ENCODE assay signal across 2 cellular contexts in genomic region chr1:244699741-244700140, GRCh38.
TF ChIP-seq lines count a peak whose summit lies in the region.

No MANE protein-coding gene starts in this region.

TF ChIP-seq in HEK293, 187 proteins besides CTCF, POLR2A, EP300 and RAD21 (continued from another document):
- TF ChIP-seq TSHZ1 (tag by site-specific recombination; IDR thresholded peaks at IDR 0.05; ENCODE audit: borderline replicate concordance) (no peak), ZEB2 (tag by site-specific recombination; IDR thresholded peaks at IDR 0.05) (no peak), ZBTB7A (tag by site-specific recombination; IDR thresholded peaks at IDR 0.05; ENCODE audit: low read depth) (no peak), SP7 (tag by site-specific recombination; IDR thresholded peaks at IDR 0.05) (no peak), ZNF274 (IDR thresholded peaks at IDR 0.05; ENCODE audit: low read length) (no peak), ZNF274 (tag by site-specific recombination; IDR thresholded peaks at IDR 0.05; ENCODE audit: borderline replicate concordance) (peak; percentile 36; the same call in 1 of the 2 replicates), ZNF362 (tag by site-specific recombination; IDR thresholded peaks at IDR 0.05) (0 out of 2 replicates have a peak, but pooled peaks have one; percentile 1), ZNF18 (tag by site-specific recombination; IDR thresholded peaks at IDR 0.05) (no peak), ZBTB26 (tag by site-specific recombination; optimal IDR thresholded peaks at IDR 0.05) (peak; percentile 11), ZNF558 (tag by site-specific recombination; IDR thresholded peaks at IDR 0.05) (no peak), ZNF624 (tag by site-specific recombination; IDR thresholded peaks at IDR 0.05) (no peak), ZBTB20 (tag by site-specific recombination; IDR thresholded peaks at IDR 0.05) (no peak), ZFP69B (tag by site-specific recombination; IDR thresholded peaks at IDR 0.05) (no peak), BCL11A (tag by site-specific recombination; IDR thresholded peaks at IDR 0.05; ENCODE audit: low read depth) (no peak), WT1 (tag by site-specific recombination; IDR thresholded peaks at IDR 0.05) (no peak), ZNF121 (tag by site-specific recombination; IDR thresholded peaks at IDR 0.05) (no peak)
TF ChIP-seq in HEK293: peak in this region for 3.

TF ChIP-seq in WTC11, 78 proteins besides CTCF, POLR2A, EP300 and RAD21 (continued from another document):
- TF ChIP-seq AR (CRISPR knock-in tag; IDR thresholded peaks at IDR 0.05), result no peak
- TF ChIP-seq TP53 (CRISPR knock-in tag; IDR thresholded peaks at IDR 0.05), result no peak
- TF ChIP-seq IRF2 (CRISPR knock-in tag; IDR thresholded peaks at IDR 0.05; ENCODE audit: borderline replicate concordance, low read depth), result no peak
- no peak for TF ChIP-seq SMAD3 (CRISPR knock-in tag; IDR thresholded peaks at IDR 0.05; ENCODE audit: borderline replicate concordance)
- TF ChIP-seq NFE2L1 (CRISPR knock-in tag; IDR thresholded peaks at IDR 0.05), result no peak
- TF ChIP-seq ZNF396 (CRISPR knock-in tag; IDR thresholded peaks at IDR 0.05; ENCODE audit: borderline replicate concordance), result no peak
- no peak for TF ChIP-seq CREM (CRISPR knock-in tag; IDR thresholded peaks at IDR 0.05)
- TF ChIP-seq ZNF423 (CRISPR knock-in tag; IDR thresholded peaks at IDR 0.05), result no peak
- TF ChIP-seq E2F1 (CRISPR knock-in tag; IDR thresholded peaks at IDR 0.05), result no peak
- TF ChIP-seq TEAD4 (CRISPR knock-in tag; IDR thresholded peaks at IDR 0.05), result no peak
- no peak for TF ChIP-seq USF2 (CRISPR knock-in tag; IDR thresholded peaks at IDR 0.05)
- no peak for TF ChIP-seq HMGXB4 (CRISPR knock-in tag; IDR thresholded peaks at IDR 0.05)
- no peak for TF ChIP-seq FOXJ3 (CRISPR knock-in tag; IDR thresholded peaks at IDR 0.05; ENCODE audit: borderline replicate concordance)
